Comparison of ENCODE assay signal across 9 cellular contexts in the genomic region with DNA sequence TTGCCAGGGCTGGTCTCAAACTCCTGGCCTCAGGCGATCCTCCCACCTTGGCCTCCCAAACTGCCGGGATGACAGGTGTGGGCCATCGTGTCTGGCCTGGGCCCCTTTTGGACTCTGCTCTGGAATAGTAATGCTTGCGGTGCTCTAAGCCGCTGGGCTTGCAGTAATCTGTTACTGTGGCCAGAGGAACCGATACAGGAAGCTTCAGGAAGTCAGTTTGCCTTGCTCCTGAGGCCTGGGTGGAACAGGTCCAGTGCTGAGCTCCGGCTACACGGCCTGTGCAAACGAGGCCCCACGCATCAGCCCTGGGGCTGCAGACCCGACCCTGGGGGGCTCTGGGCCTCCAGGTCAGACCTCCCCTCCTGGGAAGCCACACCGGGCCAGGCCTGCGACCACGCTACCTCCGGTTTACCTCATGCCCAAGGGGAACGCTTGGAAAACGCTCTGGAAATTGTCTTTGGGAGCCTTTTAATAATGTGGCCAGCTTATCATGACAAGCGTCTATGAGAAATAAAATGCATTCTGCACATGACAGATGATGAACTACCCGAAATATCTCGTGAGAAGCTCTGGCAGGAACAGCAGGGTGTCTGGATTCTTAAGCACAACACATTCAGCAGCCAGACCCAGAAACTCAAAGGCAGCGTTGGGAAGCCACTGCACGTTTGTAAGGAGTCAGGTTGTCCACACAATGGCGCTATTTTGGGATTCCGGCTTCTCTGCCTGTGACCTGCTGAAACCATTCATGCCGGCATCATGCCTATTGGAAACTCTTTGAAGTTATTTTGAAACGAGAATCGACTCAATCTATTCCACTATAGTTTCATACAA. TPM values are rescaled to one million over a fixed set of nuclear protein-coding genes. Genes with fewer than 3 reads are reported as not detected.
DNase-seq lines count a peak whose midpoint lies in the region; ATAC-seq and TF ChIP-seq lines count a peak whose summit lies in the region.
"Had no signal": no experiment of that assay in that cellular context is flagged by ENCODE, and none has a peak within 500 bp of the region (broad histone marks: within the 10 kb centered on the region; RNA-seq: fewer than 3 reads in every experiment).

No MANE protein-coding gene starts in this region.

- peaks cover 35% of the 10 kb centered on the region for H3K36me3 ChIP-seq in OCI-LY7 (ENCODE audit: insufficient read depth, low read length)
- peaks cover 11% of the 10 kb centered on the region for H3K36me3 ChIP-seq in fibroblast of lung (ENCODE audit: control insufficient read depth, insufficient read depth, low read length)

- DNase-seq in GM04503 (ENCODE audit: low read depth) = peak; percentile 35
- DNase-seq in OCI-LY7 (ENCODE audit: low spot score) = peak; percentile 43
- peak; percentile 28 to 50 for DNase-seq in fibroblast of lung (ENCODE audit: low read depth in 2 of 2)
- DNase-seq in omental fat pad (ENCODE audit: low spot score) = no peak
- no peak for DNase-seq in retina
- DNase-seq in NCI-H774 (lab: John Stamatoyannopoulos, UW) = no peak
- no peak for DNase-seq in nephron progenitor cell

- POLR2A ChIA-PET in OCI-LY7 (lab: Charles Lee) = no interaction called here

- H3K4me3 ChIP-seq in OCI-LY7 (ENCODE audit: low read depth, low read length, poor library complexity, severe bottlenecking) (no peak overlapping the region), fibroblast of lung (replicated peaks in 1 of 4; ENCODE audit: control extremely low read depth in 1 of 4, insufficient read depth in 1 of 4, low read depth in 3 of 4, low read length in 4 of 4) (no peak overlapping the region)

- no TSS peak for BruUV-seq in OCI-LY7 (replicated peaks; lab: Mats Ljungman, UMichigan)

- H3K9ac ChIP-seq in fibroblast of lung (ENCODE audit: insufficient read depth, low read length) = no peak overlapping the region

- CTCF ChIA-PET in OCI-LY7 (lab: Charles Lee; ENCODE audit: unreplicated experiment) = no interaction called here

- intact Hi-C loops in OCI-LY7 (cut with micrococcal nuclease; ENCODE audit: unreplicated experiment) = no loop called here

- H3K4me1 ChIP-seq in OCI-LY7 (ENCODE audit: insufficient read depth, low read length, poor library complexity, severe bottlenecking) (peaks cover 40% of the 10 kb centered on the region), fibroblast of lung (ENCODE audit: control insufficient read depth, extremely low read depth, insufficient read depth, low read length) (peaks cover 3% of the 10 kb centered on the region)

- H3K36me3 Mint-ChIP-seq in nephron progenitor cell (ENCODE audit: low read depth) = peaks cover 22% of the 10 kb centered on the region

- peaks cover 4% of the 10 kb centered on the region for H3K27me3 ChIP-seq in fibroblast of lung (ENCODE audit: control insufficient read depth, insufficient read depth, low read length)

- ATAC-seq in omental fat pad (ENCODE audit: low FRiP score) = peak; percentile 41
- ATAC-seq in activated CD4-positive, CD25-positive, alpha-beta regulatory T cell treated with anti-CD3 and anti-CD28 coated beads, Interleukin-2, amount 50 U/mL, for 24 hours = no peak

- H3K27ac Mint-ChIP-seq in nephron progenitor cell = no peak overlapping the region

- H3K9me3 Mint-ChIP-seq in nephron progenitor cell = peaks cover 4% of the 10 kb centered on the region

- H3K9me3 ChIP-seq in OCI-LY7 (ENCODE audit: low read length) (no peaks in the 10 kb centered on the region), fibroblast of lung (ENCODE audit: control insufficient read depth, insufficient read depth, low read depth, low read length) (no peaks in the 10 kb centered on the region)

- H3K4me2 ChIP-seq in OCI-LY7 (ENCODE audit: low read length) (peak overlapping the region; percentile 42), fibroblast of lung (ENCODE audit: extremely low read depth, insufficient read depth, low read length) (no peak overlapping the region)

- TF ChIP-seq CTCF in OCI-LY7 (conservative IDR thresholded peaks at IDR 0.05; ENCODE audit: low read length) (peak; percentile 38; the same call in 1 of the 2 replicates), fibroblast of lung (conservative IDR thresholded peaks at IDR 0.05 in 1 of 2, IDR thresholded peaks at IDR 0.05 in 1 of 2; ENCODE audit: low read depth in 1 of 2, low read length in 2 of 2) (peak in 1 of 2 donors; percentile 33), omental fat pad (IDR thresholded peaks at IDR 0.05) (no peak), nephron progenitor cell (IDR thresholded peaks at IDR 0.05) (no peak)

- H3K4me3 Mint-ChIP-seq in nephron progenitor cell = no peak overlapping the region

- H3K79me2 ChIP-seq in OCI-LY7 (ENCODE audit: insufficient read depth, low read depth, low read length) (no peaks in the 10 kb centered on the region), fibroblast of lung (ENCODE audit: control insufficient read depth, insufficient read depth, low read length) (peaks cover 2% of the 10 kb centered on the region)

- peaks cover 2% of the 10 kb centered on the region for H3K27me3 Mint-ChIP-seq in nephron progenitor cell (ENCODE audit: low read depth, poor library complexity)

- no peak overlapping the region for H2AFZ ChIP-seq in OCI-LY7 (ENCODE audit: low read length)
- H2AFZ ChIP-seq in fibroblast of lung (ENCODE audit: low read length) = no peak overlapping the region

- H3K27ac ChIP-seq in OCI-LY7 (ENCODE audit: low read depth, low read length, poor library complexity, severe bottlenecking) = peak overlapping the region; percentile 46
- H3K27ac ChIP-seq in fibroblast of lung (ENCODE audit: insufficient read depth, low read length) = no peak overlapping the region
- H3K27ac ChIP-seq: epithelial cell of prostate had no signal

- no peaks in the 10 kb centered on the region for H3K9me2 ChIP-seq in OCI-LY7 (ENCODE audit: insufficient read depth, low read length)

- H3K4me1 Mint-ChIP-seq in nephron progenitor cell = peaks cover 41% of the 10 kb centered on the region

- no peaks in the 10 kb centered on the region for H4K20me1 ChIP-seq in OCI-LY7 (ENCODE audit: insufficient read depth, low read length)
- H4K20me1 ChIP-seq in fibroblast of lung (ENCODE audit: control insufficient read depth, extremely low read depth, insufficient read depth, low read length) = no peaks in the 10 kb centered on the region

RNA-seq across cellular contexts. Expression of a gene that starts 10.1 kb away (rescaled TPM):
- 0.41 and 2.4 TPM in 2 replicates for total RNA-seq in OCI-LY7 (2014; rRNA removed; shearing (Covaris generic))
- total RNA-seq in OCI-LY7 (2022) = 7.0 and 7.7 TPM in 2 replicates
- total RNA-seq in fibroblast of lung = 1.0 and 2.3 TPM in 2 replicates
- 1.0 and 1.1 TPM in 2 replicates for polyA plus RNA-seq in fibroblast of lung
- polyA plus RNA-seq in fibroblast of lung (2012) = 1.7 TPM in 2 replicates
- 9.2 TPM in 1 of 2 replicates, not detected in the other for polyA minus RNA-seq in fibroblast of lung (ENCODE audit: low replicate concordance)
- 10 to 100 TPM in 3 of 4 donors, 1 to 10 TPM in 1; 6.7 to 21.7 (median 14.4) TPM for total RNA-seq in omental fat pad

RNA-seq across cellular contexts. Expression of a gene that starts 10.7 kb away (rescaled TPM):
- total RNA-seq in OCI-LY7 (2014; rRNA removed; shearing (Covaris generic)) = 20.3 and 23.2 TPM in 2 replicates
- total RNA-seq in OCI-LY7 (2022) (43.1 and 45.7 TPM in 2 replicates), fibroblast of lung (9.2 and 11.7 TPM in 2 replicates), omental fat pad (10 to 100 TPM in 2 of 4 donors, 1 to 10 TPM in 2; 8.1 to 16.9 (median 10.0) TPM)
- polyA plus RNA-seq in fibroblast of lung = 4.0 and 4.3 TPM in 2 replicates
- 5.0 and 5.3 TPM in 2 replicates for polyA plus RNA-seq in fibroblast of lung (2012)
- 1.6 and 4.4 TPM in 2 replicates for polyA minus RNA-seq in fibroblast of lung (ENCODE audit: low replicate concordance)

RNA-seq across cellular contexts. Expression of a gene that starts 18.4 kb away (rescaled TPM):
- total RNA-seq in OCI-LY7 (2014; rRNA removed; shearing (Covaris generic)) = 0.31 TPM in 1 of 2 replicates, not detected in the other
- total RNA-seq in OCI-LY7 (2022) (1.3 and 1.5 TPM in 2 replicates), fibroblast of lung (not detected in 2 replicates), omental fat pad (not detected)
- polyA plus RNA-seq in fibroblast of lung = not detected in 2 replicates
- not detected in 2 replicates for polyA plus RNA-seq in fibroblast of lung (2012)
- not detected in 2 replicates for polyA minus RNA-seq in fibroblast of lung (ENCODE audit: low replicate concordance)

Comparison
In these comparisons a context has a peak if more than half of its experiments do, and no peak if none do; other contexts are left out.
1. DNase-seq: peak in GM04503 (single experiment), OCI-LY7 (single experiment) and fibroblast of lung (2 of 2); none in omental fat pad (single experiment), retina (single experiment), NCI-H774 (single experiment) and nephron progenitor cell (single experiment).